In the genomic region with DNA sequence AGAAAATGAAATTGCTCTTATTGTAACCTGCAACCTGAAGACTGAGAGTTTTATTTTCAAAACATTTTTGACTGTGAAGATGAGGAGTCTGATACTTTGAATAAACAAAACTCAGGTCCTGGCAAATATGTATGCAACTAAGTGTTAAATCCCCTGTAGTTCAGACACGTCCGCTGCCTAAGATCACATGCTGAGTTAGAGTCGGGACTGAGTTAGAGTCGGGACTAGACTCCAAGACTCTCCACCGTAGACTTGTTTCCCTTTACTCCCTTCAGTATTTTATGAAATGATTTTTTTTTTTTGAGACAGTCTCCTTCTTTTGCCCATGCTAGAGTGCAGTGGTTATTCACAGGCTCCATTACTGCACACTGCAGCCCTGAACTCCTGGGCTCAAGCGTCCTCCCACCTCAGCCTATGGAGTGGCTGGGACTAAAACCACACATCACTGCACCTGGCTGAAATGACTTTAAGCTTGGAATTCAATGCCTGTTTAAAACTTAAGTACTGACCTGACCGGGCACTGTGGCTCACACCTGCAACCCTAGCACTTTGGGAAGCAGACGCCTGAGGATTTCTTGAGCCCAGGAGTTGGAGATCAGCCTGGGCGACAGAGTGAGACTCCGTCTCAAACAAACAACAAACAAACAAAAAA, we compare ENCODE assay signal across 1 cellular context.
TF ChIP-seq lines count a peak whose summit lies in the region.

No MANE protein-coding gene starts in this region.

TF ChIP-seq in HCT116, 20 proteins besides CTCF, POLR2A, EP300 and RAD21 (continued from another document):
- TF ChIP-seq, protein P1, sequence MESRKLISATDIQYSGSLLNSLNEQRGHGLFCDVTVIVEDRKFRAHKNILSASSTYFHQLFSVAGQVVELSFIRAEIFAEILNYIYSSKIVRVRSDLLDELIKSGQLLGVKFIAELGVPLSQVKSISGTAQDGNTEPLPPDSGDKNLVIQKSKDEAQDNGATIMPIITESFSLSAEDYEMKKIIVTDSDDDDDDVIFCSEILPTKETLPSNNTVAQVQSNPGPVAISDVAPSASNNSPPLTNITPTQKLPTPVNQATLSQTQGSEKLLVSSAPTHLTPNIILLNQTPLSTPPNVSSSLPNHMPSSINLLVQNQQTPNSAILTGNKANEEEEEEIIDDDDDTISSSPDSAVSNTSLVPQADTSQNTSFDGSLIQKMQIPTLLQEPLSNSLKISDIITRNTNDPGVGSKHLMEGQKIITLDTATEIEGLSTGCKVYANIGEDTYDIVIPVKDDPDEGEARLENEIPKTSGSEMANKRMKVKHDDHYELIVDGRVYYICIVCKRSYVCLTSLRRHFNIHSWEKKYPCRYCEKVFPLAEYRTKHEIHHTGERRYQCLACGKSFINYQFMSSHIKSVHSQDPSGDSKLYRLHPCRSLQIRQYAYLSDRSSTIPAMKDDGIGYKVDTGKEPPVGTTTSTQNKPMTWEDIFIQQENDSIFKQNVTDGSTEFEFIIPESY (IDR thresholded peaks at IDR 0.05; ENCODE audit: extremely low read depth, insufficient replicate concordance, low read length), result no peak
- TF ChIP-seq EGR1 (IDR thresholded peaks at IDR 0.05; ENCODE audit: low read depth) (no peak), FOSL1 (IDR thresholded peaks at IDR 0.05; ENCODE audit: low read depth) (no peak), CBX3 (IDR thresholded peaks at IDR 0.05; ENCODE audit: low read depth) (no peak), SRF (IDR thresholded peaks at IDR 0.05; ENCODE audit: low read depth) (no peak), TCF7L2 (IDR thresholded peaks at IDR 0.05; ENCODE audit: borderline replicate concordance, extremely low read depth, insufficient read depth, insufficient read length) (no peak), POLR2AphosphoS5 (IDR thresholded peaks at IDR 0.05; ENCODE audit: low read depth, low read length) (no peak)
- TF ChIP-seq, protein P2, sequence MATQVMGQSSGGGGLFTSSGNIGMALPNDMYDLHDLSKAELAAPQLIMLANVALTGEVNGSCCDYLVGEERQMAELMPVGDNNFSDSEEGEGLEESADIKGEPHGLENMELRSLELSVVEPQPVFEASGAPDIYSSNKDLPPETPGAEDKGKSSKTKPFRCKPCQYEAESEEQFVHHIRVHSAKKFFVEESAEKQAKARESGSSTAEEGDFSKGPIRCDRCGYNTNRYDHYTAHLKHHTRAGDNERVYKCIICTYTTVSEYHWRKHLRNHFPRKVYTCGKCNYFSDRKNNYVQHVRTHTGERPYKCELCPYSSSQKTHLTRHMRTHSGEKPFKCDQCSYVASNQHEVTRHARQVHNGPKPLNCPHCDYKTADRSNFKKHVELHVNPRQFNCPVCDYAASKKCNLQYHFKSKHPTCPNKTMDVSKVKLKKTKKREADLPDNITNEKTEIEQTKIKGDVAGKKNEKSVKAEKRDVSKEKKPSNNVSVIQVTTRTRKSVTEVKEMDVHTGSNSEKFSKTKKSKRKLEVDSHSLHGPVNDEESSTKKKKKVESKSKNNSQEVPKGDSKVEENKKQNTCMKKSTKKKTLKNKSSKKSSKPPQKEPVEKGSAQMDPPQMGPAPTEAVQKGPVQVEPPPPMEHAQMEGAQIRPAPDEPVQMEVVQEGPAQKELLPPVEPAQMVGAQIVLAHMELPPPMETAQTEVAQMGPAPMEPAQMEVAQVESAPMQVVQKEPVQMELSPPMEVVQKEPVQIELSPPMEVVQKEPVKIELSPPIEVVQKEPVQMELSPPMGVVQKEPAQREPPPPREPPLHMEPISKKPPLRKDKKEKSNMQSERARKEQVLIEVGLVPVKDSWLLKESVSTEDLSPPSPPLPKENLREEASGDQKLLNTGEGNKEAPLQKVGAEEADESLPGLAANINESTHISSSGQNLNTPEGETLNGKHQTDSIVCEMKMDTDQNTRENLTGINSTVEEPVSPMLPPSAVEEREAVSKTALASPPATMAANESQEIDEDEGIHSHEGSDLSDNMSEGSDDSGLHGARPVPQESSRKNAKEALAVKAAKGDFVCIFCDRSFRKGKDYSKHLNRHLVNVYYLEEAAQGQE (IDR thresholded peaks at IDR 0.05; ENCODE audit: low read depth), result no peak
